9 cellular contexts compared by ENCODE assay signal in the genomic region with DNA sequence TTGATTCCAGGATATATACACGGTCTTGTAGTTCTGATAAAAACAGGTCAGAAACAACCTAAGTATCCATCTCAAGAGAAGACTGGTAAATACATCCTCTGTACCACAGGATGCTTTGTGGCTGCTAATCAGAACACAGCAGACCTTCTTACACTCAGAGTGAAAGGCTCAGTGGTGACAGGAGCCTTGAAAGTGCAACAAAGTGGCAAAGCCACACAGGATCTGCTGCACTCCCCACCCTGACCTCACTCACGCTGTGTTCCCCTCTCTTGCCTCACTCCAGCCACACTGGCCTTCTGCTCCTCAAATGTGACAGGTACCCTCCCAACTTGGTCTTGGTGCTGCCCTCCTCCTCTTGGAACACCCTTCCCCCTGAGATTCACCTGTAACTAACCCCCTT.
DNase-seq lines count a peak whose midpoint lies in the region; ATAC-seq, FAIRE-seq and TF ChIP-seq lines count a peak whose summit lies in the region.
"Had no signal": no experiment of that assay in that cellular context is flagged by ENCODE, and none has a peak within 500 bp of the region (broad histone marks: within the 10 kb centered on the region; RNA-seq: fewer than 3 reads in every experiment).

No MANE protein-coding gene starts in this region.

- H3K4me1 ChIP-seq in Peyer's patch (no peaks in the 10 kb centered on the region), pancreas (no peaks in the 10 kb centered on the region)

- H3K9me3 ChIP-seq in Peyer's patch: no peaks in the 10 kb centered on the region
- no peaks in the 10 kb centered on the region for H3K9me3 ChIP-seq in pancreas

- DNase-seq in Peyer's patch: peak in 2 of 3 donors; percentile 20 to 64
- DNase-seq in natural killer cell treated with Interleukin-12 subunit alpha and Interleukin-12 subunit beta and Interleukin-15 and Interleukin-18, amount 100 ng/mL, for 72 hours (ENCODE audit: low spot score): peak; percentile 78
- DNase-seq in DMS114 treated with DMSO at 0.1 percent for 48 hours (lab: John Stamatoyannopoulos, UW; ENCODE audit: unreplicated experiment): no peak
- no peak for DNase-seq in NCI-H69 (lab: John Stamatoyannopoulos, UW)
- no peak for DNase-seq in OCI-M2 (lab: John Stamatoyannopoulos, UW; ENCODE audit: unreplicated experiment)
- DNase-seq in pancreas: no peak
- DNase-seq: NCI-H2029 had no signal

- H3K36me3 ChIP-seq in Peyer's patch (no peaks in the 10 kb centered on the region), pancreas (no peaks in the 10 kb centered on the region)

- no peak for TF ChIP-seq POLR2A in Peyer's patch (IDR thresholded peaks at IDR 0.05)

- H3K36me3 Mint-ChIP-seq in natural killer cell treated with Interleukin-12 subunit alpha and Interleukin-12 subunit beta and Interleukin-15 and Interleukin-18, amount 100 ng/mL, for 72 hours: peaks cover 4% of the 10 kb centered on the region

- TF ChIP-seq CTCF in Peyer's patch (IDR thresholded peaks at IDR 0.05) (no peak), pancreas (IDR thresholded peaks at IDR 0.05) (no peak)

- H3K27ac ChIP-seq in Peyer's patch (no peak overlapping the region), pancreas (no peak overlapping the region)

- H3K4me3 Mint-ChIP-seq in natural killer cell treated with Interleukin-12 subunit alpha and Interleukin-12 subunit beta and Interleukin-15 and Interleukin-18, amount 100 ng/mL, for 72 hours: peak overlapping the region; percentile 14

- no peaks in the 10 kb centered on the region for H3K9me3 Mint-ChIP-seq in natural killer cell treated with Interleukin-12 subunit alpha and Interleukin-12 subunit beta and Interleukin-15 and Interleukin-18, amount 100 ng/mL, for 72 hours

- FAIRE-seq in pancreas (lab: Jason Lieb, UNC): no peak

- H3K27me3 ChIP-seq in Peyer's patch (no peaks in the 10 kb centered on the region), pancreas (no peaks in the 10 kb centered on the region)

- H3K4me3 ChIP-seq in Peyer's patch: no peak overlapping the region
- H3K4me3 ChIP-seq in pancreas: no peak overlapping the region

- ATAC-seq in GM18499 (IDR thresholded peaks at IDR 0.05; ENCODE audit: insufficient read depth, unreplicated experiment) (peak; percentile 90), GM21717 (IDR thresholded peaks at IDR 0.05; ENCODE audit: unreplicated experiment) (peak; percentile 99), pancreas (no peak)
- ATAC-seq in natural killer cell treated with Interleukin-12 subunit alpha and Interleukin-12 subunit beta and Interleukin-15 and Interleukin-18, amount 100 ng/mL, for 72 hours: peak; percentile 100

- H3K27me3 Mint-ChIP-seq in natural killer cell treated with Interleukin-12 subunit alpha and Interleukin-12 subunit beta and Interleukin-15 and Interleukin-18, amount 100 ng/mL, for 72 hours: peaks cover 22 to 39% of the 10 kb centered on the region in 2 donors

- 78 to 80% methylated on average over 2 of the region's 2 CpGs for WGBS in pancreas, 2 donors

- peaks cover 23 to 33% of the 10 kb centered on the region in 2 donors for H3K4me1 Mint-ChIP-seq in natural killer cell treated with Interleukin-12 subunit alpha and Interleukin-12 subunit beta and Interleukin-15 and Interleukin-18, amount 100 ng/mL, for 72 hours (ENCODE audit: low read depth in 2 of 2)

- peak overlapping the region; percentile 4 to 41 for H3K27ac Mint-ChIP-seq in natural killer cell treated with Interleukin-12 subunit alpha and Interleukin-12 subunit beta and Interleukin-15 and Interleukin-18, amount 100 ng/mL, for 72 hours

- intact Hi-C loops in pancreas (cut with DNase I): no loop called here

Comparison
In these comparisons a context has a peak if more than half of its experiments do, and no peak if none do; other contexts are left out.
1. ATAC-seq: peak in GM18499 (single experiment), GM21717 (single experiment) and natural killer cell treated with Interleukin-12 subunit alpha and Interleukin-12 subunit beta and Interleukin-15 and Interleukin-18, amount 100 ng/mL, for 72 hours (2 of 2); none in pancreas (0 of 4).
2. DNase-seq: peak in Peyer's patch (2 of 3) and natural killer cell treated with Interleukin-12 subunit alpha and Interleukin-12 subunit beta and Interleukin-15 and Interleukin-18, amount 100 ng/mL, for 72 hours (single experiment); none in DMS114 treated with DMSO at 0.1 percent for 48 hours (single experiment), NCI-H69 (single experiment), OCI-M2 (single experiment) and pancreas (0 of 6).